20 cellular contexts compared by ENCODE assay signal in the genomic region with DNA sequence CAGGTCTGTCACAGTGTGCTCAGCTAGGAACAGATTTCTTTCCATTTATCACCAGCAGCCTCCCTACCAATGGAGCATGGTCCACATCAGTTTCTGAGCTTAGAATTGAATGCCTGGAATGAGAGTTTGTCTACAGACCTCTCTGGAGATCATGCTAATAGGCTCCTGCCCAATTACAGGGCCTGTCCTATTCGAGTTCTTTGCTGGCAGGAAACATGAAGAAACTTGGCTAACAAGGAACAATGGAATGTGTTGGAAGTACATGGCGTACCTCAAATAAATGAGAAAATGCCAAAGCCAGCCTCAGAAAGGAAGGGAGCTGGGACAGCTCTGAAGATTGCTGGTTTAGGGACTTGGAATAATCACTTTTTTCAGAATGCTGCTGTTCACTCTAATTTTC.
A peak's percentile ranks its signal among the peaks of the same experiment; 100 is the strongest.
DNase-seq lines count a peak whose midpoint lies in the region; ATAC-seq and TF ChIP-seq lines count a peak whose summit lies in the region.
"Had no signal": no experiment of that assay in that cellular context is flagged by ENCODE, and none has a peak within 500 bp of the region (broad histone marks: within the 10 kb centered on the region; RNA-seq: fewer than 3 reads in every experiment).

No MANE protein-coding gene starts in this region.

- H3K9me3 ChIP-seq in breast epithelium (no peaks in the 10 kb centered on the region), mammary epithelial cell (replicated peaks; ENCODE audit: insufficient read depth, low read length) (no peaks in the 10 kb centered on the region), upper lobe of right lung (no peaks in the 10 kb centered on the region)
- H3K9me3 ChIP-seq: neutrophil had no signal

- H3K9ac ChIP-seq in mammary epithelial cell (ENCODE audit: insufficient read depth, low read length), result no peak overlapping the region
- no peak overlapping the region for H3K9ac ChIP-seq in rectal smooth muscle tissue (ENCODE audit: low read length)
- H3K9ac ChIP-seq: BLaER1 treated with 17β-estradiol and CSF1 and Interleukin-3, amounts not matched to agents 10 nM and 100 nM had no signal

- BruUV-seq in mammary epithelial cell (replicated peaks; lab: Mats Ljungman, UMichigan), result no TSS peak

- DNase-seq in breast epithelium (ENCODE audit: low spot score in 2 of 2), result peak in 1 of 2 donors; percentile 58
- no peak for DNase-seq in mammary epithelial cell
- no peak for DNase-seq in left ventricle myocardium superior
- no peak for DNase-seq in upper lobe of right lung
- no peak for DNase-seq in DMS53 treated with DMSO at 0.1 percent for 48 hours (lab: John Stamatoyannopoulos, UW; ENCODE audit: unreplicated experiment)
- DNase-seq: activated CD4-positive, alpha-beta memory T cell treated with anti-CD3 and anti-CD28 coated beads for 36 hours; activated T-cell treated with anti-CD3 and anti-CD28 coated beads, Interleukin-2, amount 50 U/mL, for 1 hour; HCEC 1CT; KBM-7; NCI-H2081 treated with DMSO at 0.1 percent for 48 hours; NCI-H526 treated with DMSO at 0.1 percent for 48 hours; SHP77 treated with DMSO at 0.1 percent for 48 hours; stimulated activated CD4-positive, alpha-beta T cell treated with anti-CD3 and anti-CD28 coated beads, Interleukin-4, amount 100 ng/mL, for 1 hour; T-helper 1 cell had no signal

- no peaks in the 10 kb centered on the region for H3K36me3 ChIP-seq in breast epithelium
- no peaks in the 10 kb centered on the region for H3K36me3 ChIP-seq in mammary epithelial cell (ENCODE audit: insufficient read depth, low read length)
- H3K36me3 ChIP-seq in rectal smooth muscle tissue (ENCODE audit: control insufficient read depth, insufficient read depth, low read length), result no peaks in the 10 kb centered on the region
- H3K36me3 ChIP-seq in upper lobe of right lung, result no peaks in the 10 kb centered on the region
- H3K36me3 ChIP-seq: BLaER1 treated with 17β-estradiol and CSF1 and Interleukin-3, amounts not matched to agents 10 nM and 100 nM; neutrophil had no signal

- ATAC-seq in left ventricle myocardium superior, result peak; percentile 88
- peak; percentile 72 for ATAC-seq in upper lobe of right lung
- no peak for ATAC-seq in HG03280 (IDR thresholded peaks at IDR 0.05; ENCODE audit: unreplicated experiment)
- no peak for ATAC-seq in GM19023 (IDR thresholded peaks at IDR 0.05; ENCODE audit: unreplicated experiment)
- ATAC-seq: activated naive CD4-positive, alpha-beta T cell treated with anti-CD3 and anti-CD28 coated beads, Interleukin-2, amount 50 U/mL, for 72 hours had no signal

- no peak overlapping the region for H3K4me3 ChIP-seq in breast epithelium
- no peak overlapping the region for H3K4me3 ChIP-seq in mammary epithelial cell (replicated peaks in 1 of 3; ENCODE audit: insufficient read depth in 1 of 3, low read depth in 2 of 3, low read length in 3 of 3)
- H3K4me3 ChIP-seq in rectal smooth muscle tissue (ENCODE audit: low read length), result no peak overlapping the region
- no peak overlapping the region for H3K4me3 ChIP-seq in upper lobe of right lung
- H3K4me3 ChIP-seq: BLaER1 treated with 17β-estradiol and CSF1 and Interleukin-3, amounts not matched to agents 10 nM and 100 nM had no signal

- no peaks in the 10 kb centered on the region for H3K27me3 ChIP-seq in breast epithelium
- H3K27me3 ChIP-seq in mammary epithelial cell (ENCODE audit: insufficient read depth, low read length), result no peaks in the 10 kb centered on the region
- H3K27me3 ChIP-seq in rectal smooth muscle tissue (ENCODE audit: control insufficient read depth, insufficient read depth, low read length), result no peaks in the 10 kb centered on the region
- no peaks in the 10 kb centered on the region for H3K27me3 ChIP-seq in upper lobe of right lung
- H3K27me3 ChIP-seq: BLaER1 treated with 17β-estradiol and CSF1 and Interleukin-3, amounts not matched to agents 10 nM and 100 nM; neutrophil had no signal

- no peaks in the 10 kb centered on the region for H3K4me1 ChIP-seq in breast epithelium
- H3K4me1 ChIP-seq in mammary epithelial cell (ENCODE audit: insufficient read depth, low read length), result peaks cover 13% of the 10 kb centered on the region
- H3K4me1 ChIP-seq in rectal smooth muscle tissue (ENCODE audit: control insufficient read depth, insufficient read depth, low read length), result peaks cover 6% of the 10 kb centered on the region
- no peaks in the 10 kb centered on the region for H3K4me1 ChIP-seq in upper lobe of right lung

- dilution Hi-C loops in mammary epithelial cell (cut with HindIII; ENCODE audit: low sequenced_read_pairs), result no loop called here

- no peak for TF ChIP-seq CTCF in breast epithelium (IDR thresholded peaks at IDR 0.05)
- TF ChIP-seq CTCF in mammary epithelial cell (conservative IDR thresholded peaks at IDR 0.05 in 1 of 2, IDR thresholded peaks at IDR 0.05 in 1 of 2; ENCODE audit: extremely low read depth in 1 of 2, insufficient read depth in 1 of 2, low read depth in 1 of 2, low read length in 2 of 2), result no peak
- no peak for TF ChIP-seq CTCF in upper lobe of right lung (IDR thresholded peaks at IDR 0.05)

- no peak for TF ChIP-seq POLR2A in breast epithelium (IDR thresholded peaks at IDR 0.05)

- peak overlapping the region; percentile 78 to 82 for H3K27ac ChIP-seq in breast epithelium
- no peak overlapping the region for H3K27ac ChIP-seq in mammary epithelial cell (ENCODE audit: insufficient read depth, low read depth, low read length)
- H3K27ac ChIP-seq in rectal smooth muscle tissue (ENCODE audit: low read depth, low read length), result peak overlapping the region; percentile 33
- H3K27ac ChIP-seq in upper lobe of right lung, result peak overlapping the region; percentile 56
- H3K27ac ChIP-seq: BLaER1 treated with 17β-estradiol and CSF1 and Interleukin-3, amounts not matched to agents 10 nM and 100 nM; neutrophil had no signal

- no peaks in the 10 kb centered on the region for H4K20me1 ChIP-seq in mammary epithelial cell (ENCODE audit: insufficient read depth, low read length)
- H4K20me1 ChIP-seq: BLaER1 treated with 17β-estradiol and CSF1 and Interleukin-3, amounts not matched to agents 10 nM and 100 nM had no signal

- intact Hi-C loops in breast epithelium (cut with DNase I; ENCODE audit: low total_unique reads) (no loop called here), mammary epithelial cell (cut with micrococcal nuclease) (no loop called here), left ventricle myocardium superior (cut with micrococcal nuclease) (no loop called here), upper lobe of right lung (cut with DNase I) (no loop called here)

- H3K4me2 ChIP-seq in mammary epithelial cell (ENCODE audit: insufficient read depth, low read depth, low read length), result no peak overlapping the region
- H3K4me2 ChIP-seq: BLaER1 treated with 17β-estradiol and CSF1 and Interleukin-3, amounts not matched to agents 10 nM and 100 nM had no signal

- 42% methylated on average over 2 of the region's 2 CpGs for WGBS in mammary epithelial cell (ENCODE audit: low coverage, missing lambda C conversion rate)

- H2AFZ ChIP-seq in mammary epithelial cell (ENCODE audit: low read depth, low read length), result no peak overlapping the region

- in situ Hi-C loops in mammary epithelial cell (cut with MboI; ENCODE audit: low sequenced_read_pairs in 2 of 2), result no loop called here

- no peaks in the 10 kb centered on the region for H3K79me2 ChIP-seq in mammary epithelial cell (ENCODE audit: insufficient read depth, low read length)

- CTCF ChIA-PET in mammary epithelial cell (lab: Charles Lee; ENCODE audit: low non-redundant PET), result no interaction called here

Comparison
In these comparisons a context has a peak if more than half of its experiments do, and no peak if none do; other contexts are left out.
1. ATAC-seq: peak in left ventricle myocardium superior (single experiment) and upper lobe of right lung (single experiment); none in HG03280 (single experiment) and GM19023 (single experiment).